In the genomic region with DNA sequence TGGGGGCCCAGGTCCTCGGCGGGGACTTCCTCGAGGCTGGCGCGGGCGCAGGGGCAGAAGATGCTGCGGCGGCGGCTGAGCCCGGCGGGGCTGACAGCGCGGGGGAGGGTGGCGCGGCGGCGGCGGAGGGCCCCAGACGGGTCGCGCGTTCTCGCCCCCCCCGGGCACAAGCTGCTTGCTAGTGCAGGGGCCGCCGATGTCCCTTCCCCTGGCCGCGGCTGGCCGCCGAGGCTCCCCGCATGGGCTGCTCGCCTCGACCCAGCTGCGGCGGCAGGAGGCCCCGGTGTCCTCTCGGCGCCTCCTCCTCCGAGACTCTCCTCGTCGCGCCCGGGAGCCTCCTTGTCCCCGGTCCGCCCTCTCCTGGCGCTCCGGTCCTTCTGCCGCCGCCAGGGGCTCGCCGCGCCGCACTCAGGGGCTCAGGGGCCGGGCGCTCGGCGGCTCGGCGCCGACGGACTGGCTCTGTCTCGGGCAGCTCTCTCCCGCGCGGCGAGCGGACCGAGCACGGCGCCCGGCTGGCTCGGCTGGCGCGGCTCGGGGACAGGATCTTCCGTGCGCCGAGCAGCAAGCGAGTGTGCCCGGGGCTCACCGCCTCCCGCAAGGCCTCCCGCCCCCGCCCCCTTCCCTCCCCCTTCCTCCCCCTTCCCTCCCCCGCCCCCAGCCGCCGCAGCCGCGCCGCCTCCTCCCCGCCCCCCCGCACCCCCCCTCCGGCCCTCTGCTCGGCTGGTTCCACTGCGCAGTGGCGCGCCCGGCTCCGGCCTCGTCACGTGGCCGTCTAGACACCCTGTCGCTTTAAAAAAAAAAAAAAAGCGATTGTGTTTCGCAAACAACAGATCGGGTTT, we compare ENCODE assay signal across 1 cellular context.
TF ChIP-seq lines count a peak whose summit lies in the region.

No MANE protein-coding gene starts in this region.

TF ChIP-seq in HepG2, 621 proteins besides CTCF, POLR2A, EP300 and RAD21 (continued from another document and continues in another):
- TF ChIP-seq USF2 (IDR thresholded peaks at IDR 0.05; ENCODE audit: low read depth, low read length) (peak; percentile 55), USF2 (CRISPR knock-in tag; IDR thresholded peaks at IDR 0.05; ENCODE audit: borderline replicate concordance) (peak; percentile 57; the same call in 1 of the 2 replicates), RARA (CRISPR knock-in tag; IDR thresholded peaks at IDR 0.05) (no peak), ZNF180 (CRISPR knock-in tag; IDR thresholded peaks at IDR 0.05; ENCODE audit: borderline replicate concordance, low read depth) (no peak), ZFP36 (IDR thresholded peaks at IDR 0.05; ENCODE audit: borderline replicate concordance, low read depth, low read length, partially characterized antibody) (no peak), SP5 (CRISPR knock-in tag; IDR thresholded peaks at IDR 0.05; ENCODE audit: borderline replicate concordance, low read depth) (no peak), SMAD1 (CRISPR knock-in tag; IDR thresholded peaks at IDR 0.05; ENCODE audit: borderline replicate concordance, low read depth) (no peak), ZNF496 (CRISPR knock-in tag; IDR thresholded peaks at IDR 0.05; ENCODE audit: insufficient replicate concordance) (no peak), YEATS4 (CRISPR knock-in tag; IDR thresholded peaks at IDR 0.05; ENCODE audit: borderline replicate concordance) (no peak), NR0B2 (CRISPR knock-in tag; IDR thresholded peaks at IDR 0.05) (peak; percentile 10; the same call in 1 of the 2 replicates), RBFOX2 (IDR thresholded peaks at IDR 0.05; ENCODE audit: low read depth, low read length) (peak; percentile 72), MEF2D (CRISPR knock-in tag; IDR thresholded peaks at IDR 0.05) (no peak), CEBPG (CRISPR knock-in tag; IDR thresholded peaks at IDR 0.05) (peak; percentile 30; the same call in 1 of the 2 replicates), HDAC2 (CRISPR knock-in tag; IDR thresholded peaks at IDR 0.05) (no peak), PHF20 (CRISPR knock-in tag; IDR thresholded peaks at IDR 0.05) (no peak), HNRNPUL1 (IDR thresholded peaks at IDR 0.05; ENCODE audit: low read depth, low read length) (no peak), MAZ (IDR thresholded peaks at IDR 0.05; ENCODE audit: borderline replicate concordance, low read depth, low read length) (no peak; the same call in 1 of the 2 replicates), MAZ (CRISPR knock-in tag; IDR thresholded peaks at IDR 0.05; ENCODE audit: low read depth) (peak; percentile 43), FOXO1 (CRISPR knock-in tag; IDR thresholded peaks at IDR 0.05) (no peak), KDM3A (CRISPR knock-in tag; IDR thresholded peaks at IDR 0.05; ENCODE audit: low read depth) (no peak), SIN3B (IDR thresholded peaks at IDR 0.05; ENCODE audit: low read length) (no peak), GMEB1 (CRISPR knock-in tag; IDR thresholded peaks at IDR 0.05; ENCODE audit: borderline replicate concordance) (no peak), NR2F1 (CRISPR knock-in tag; IDR thresholded peaks at IDR 0.05) (no peak), CENPBD1 (CRISPR knock-in tag; IDR thresholded peaks at IDR 0.05; ENCODE audit: borderline replicate concordance, low read depth) (no peak), EZH2 (conservative IDR thresholded peaks at IDR 0.05; ENCODE audit: low read depth, low read length) (no peak), TBP (CRISPR knock-in tag; IDR thresholded peaks at IDR 0.05) (no peak), ZNF761 (CRISPR knock-in tag; conservative IDR thresholded peaks at IDR 0.05) (no peak; the same call in 1 of the 2 replicates), ZNF136 (CRISPR knock-in tag; IDR thresholded peaks at IDR 0.05; ENCODE audit: low read depth) (no peak), DPF2 (CRISPR knock-in tag; IDR thresholded peaks at IDR 0.05; ENCODE audit: borderline replicate concordance, low read depth) (no peak), CBX2 (IDR thresholded peaks at IDR 0.05; ENCODE audit: low read depth, low read length) (no peak), CBX2 (CRISPR knock-in tag; IDR thresholded peaks at IDR 0.05; ENCODE audit: low read depth) (no peak), TBL1XR1 (IDR thresholded peaks at IDR 0.05; ENCODE audit: borderline replicate concordance, low read length, partially characterized antibody) (no peak), ZNF788 (CRISPR knock-in tag; IDR thresholded peaks at IDR 0.05; ENCODE audit: borderline replicate concordance) (no peak), KLF6 (CRISPR knock-in tag; IDR thresholded peaks at IDR 0.05) (no peak), U2AF2 (IDR thresholded peaks at IDR 0.05; ENCODE audit: low read depth, low read length) (no peak), ZBTB7B (CRISPR knock-in tag; IDR thresholded peaks at IDR 0.05) (no peak), KLF13 (CRISPR knock-in tag; IDR thresholded peaks at IDR 0.05) (no peak), AGO2 (optimal IDR thresholded peaks at IDR 0.05; ENCODE audit: low read depth, low read length) (peak; percentile 47), IKZF4 (CRISPR knock-in tag; IDR thresholded peaks at IDR 0.05; ENCODE audit: borderline replicate concordance, low read depth, not compliant biosample characterization) (no peak), ZNF33A (CRISPR knock-in tag; IDR thresholded peaks at IDR 0.05; ENCODE audit: borderline replicate concordance) (no peak), DZIP1 (CRISPR knock-in tag; IDR thresholded peaks at IDR 0.05) (no peak), ZNF878 (CRISPR knock-in tag; IDR thresholded peaks at IDR 0.05) (no peak), FOXC1 (CRISPR knock-in tag; IDR thresholded peaks at IDR 0.05; ENCODE audit: borderline replicate concordance) (0 out of 2 replicates have a peak, but pooled peaks have one; percentile 40), SP2 (CRISPR knock-in tag; IDR thresholded peaks at IDR 0.05) (no peak), ZNF749 (CRISPR knock-in tag; IDR thresholded peaks at IDR 0.05; ENCODE audit: borderline replicate concordance) (no peak), ZKSCAN8 (CRISPR knock-in tag; IDR thresholded peaks at IDR 0.05; ENCODE audit: borderline replicate concordance) (no peak), ZNF619 (CRISPR knock-in tag; IDR thresholded peaks at IDR 0.05) (no peak), ZBTB42 (CRISPR knock-in tag; IDR thresholded peaks at IDR 0.05) (no peak), ZNF335 (CRISPR knock-in tag; IDR thresholded peaks at IDR 0.05) (no peak), MEIS2 (CRISPR knock-in tag; IDR thresholded peaks at IDR 0.05) (no peak), ZNF12 (CRISPR knock-in tag; IDR thresholded peaks at IDR 0.05) (no peak), ZFP36L2 (CRISPR knock-in tag; IDR thresholded peaks at IDR 0.05) (no peak), ZNF451 (CRISPR knock-in tag; IDR thresholded peaks at IDR 0.05) (no peak), ZBTB1 (CRISPR knock-in tag; IDR thresholded peaks at IDR 0.05; ENCODE audit: borderline replicate concordance) (no peak), ZNF598 (CRISPR knock-in tag; IDR thresholded peaks at IDR 0.05; ENCODE audit: borderline replicate concordance) (no peak), ZNF557 (CRISPR knock-in tag; IDR thresholded peaks at IDR 0.05) (no peak), ZFP91 (CRISPR knock-in tag; IDR thresholded peaks at IDR 0.05; ENCODE audit: borderline replicate concordance) (peak; percentile 89; the same call in 1 of the 2 replicates)
- TF ChIP-seq, protein P1, sequence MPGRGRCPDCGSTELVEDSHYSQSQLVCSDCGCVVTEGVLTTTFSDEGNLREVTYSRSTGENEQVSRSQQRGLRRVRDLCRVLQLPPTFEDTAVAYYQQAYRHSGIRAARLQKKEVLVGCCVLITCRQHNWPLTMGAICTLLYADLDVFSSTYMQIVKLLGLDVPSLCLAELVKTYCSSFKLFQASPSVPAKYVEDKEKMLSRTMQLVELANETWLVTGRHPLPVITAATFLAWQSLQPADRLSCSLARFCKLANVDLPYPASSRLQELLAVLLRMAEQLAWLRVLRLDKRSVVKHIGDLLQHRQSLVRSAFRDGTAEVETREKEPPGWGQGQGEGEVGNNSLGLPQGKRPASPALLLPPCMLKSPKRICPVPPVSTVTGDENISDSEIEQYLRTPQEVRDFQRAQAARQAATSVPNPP (CRISPR knock-in tag; IDR thresholded peaks at IDR 0.05): no peak
- TF ChIP-seq, protein P2, sequence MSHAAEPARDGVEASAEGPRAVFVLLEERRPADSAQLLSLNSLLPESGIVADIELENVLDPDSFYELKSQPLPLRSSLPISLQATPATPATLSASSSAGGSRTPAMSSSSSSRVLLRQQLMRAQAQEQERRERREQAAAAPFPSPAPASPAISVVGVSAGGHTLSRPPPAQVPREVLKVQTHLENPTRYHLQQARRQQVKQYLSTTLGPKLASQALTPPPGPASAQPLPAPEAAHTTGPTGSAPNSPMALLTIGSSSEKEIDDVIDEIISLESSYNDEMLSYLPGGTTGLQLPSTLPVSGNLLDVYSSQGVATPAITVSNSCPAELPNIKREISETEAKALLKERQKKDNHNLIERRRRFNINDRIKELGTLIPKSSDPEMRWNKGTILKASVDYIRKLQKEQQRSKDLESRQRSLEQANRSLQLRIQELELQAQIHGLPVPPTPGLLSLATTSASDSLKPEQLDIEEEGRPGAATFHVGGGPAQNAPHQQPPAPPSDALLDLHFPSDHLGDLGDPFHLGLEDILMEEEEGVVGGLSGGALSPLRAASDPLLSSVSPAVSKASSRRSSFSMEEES (CRISPR knock-in tag; IDR thresholded peaks at IDR 0.05): 0 out of 2 replicates have a peak, but pooled peaks have one; percentile 15
